8 cellular contexts compared by ENCODE assay signal in the genomic region with DNA sequence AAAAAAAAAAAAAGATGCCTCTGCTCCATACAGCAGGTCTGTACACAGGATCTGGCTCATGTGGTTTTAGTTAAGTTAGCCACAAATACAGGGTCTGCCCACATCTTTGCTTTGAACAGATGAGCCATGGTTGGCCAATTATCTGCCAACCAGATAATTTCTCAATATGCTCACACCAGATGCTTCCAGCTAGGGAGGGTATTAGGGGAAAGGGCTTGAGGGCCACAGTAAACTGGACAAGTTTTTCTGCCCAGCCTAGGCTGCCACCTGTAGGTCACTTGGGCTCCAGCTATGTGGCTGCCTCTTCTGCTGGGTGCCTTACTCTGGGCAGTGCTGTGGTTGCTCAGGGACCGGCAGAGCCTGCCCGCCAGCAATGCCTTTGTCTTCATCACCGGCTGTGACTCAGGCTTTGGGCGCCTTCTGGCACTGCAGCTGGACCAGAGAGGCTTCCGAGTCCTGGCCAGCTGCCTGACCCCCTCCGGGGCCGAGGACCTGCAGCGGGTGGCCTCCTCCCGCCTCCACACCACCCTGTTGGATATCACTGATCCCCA. TPM values are rescaled to one million over a fixed set of nuclear protein-coding genes. Genes with fewer than 3 reads are reported as not detected.
DNase-seq lines count a peak whose midpoint lies in the region; ATAC-seq and TF ChIP-seq lines count a peak whose summit lies in the region.

No MANE protein-coding gene starts in this region.

- H3K9me3 ChIP-seq in BE2C (no peaks in the 10 kb centered on the region), gastroesophageal sphincter (no peaks in the 10 kb centered on the region)

- H3K4me1 ChIP-seq in BE2C (peaks cover 3% of the 10 kb centered on the region; the same call in 1 of the 2 replicates), gastroesophageal sphincter (peaks cover 18 to 96% (median 69%) of the 10 kb centered on the region in 3 donors)

- no peaks in the 10 kb centered on the region for H3K9me3 Mint-ChIP-seq in progenitor cell of endocrine pancreas (ENCODE audit: low read depth)

- H3K4me3 ChIP-seq in BE2C (ENCODE audit: low read depth, low read length) (no peak overlapping the region), HL-60 (replicated peaks; ENCODE audit: insufficient read depth, low read length) (no peak overlapping the region), gastroesophageal sphincter (peak overlapping the region; percentile 3 to 33)

- no CpG with 5 or more reads among the region's 9 CpGs for WGBS in gastroesophageal sphincter (ENCODE audit: low coverage in 1 of 2), 2 donors

- peaks cover 5% of the 10 kb centered on the region for H3K36me3 Mint-ChIP-seq in progenitor cell of endocrine pancreas (ENCODE audit: insufficient read depth)

- no peak overlapping the region for H3K4me3 Mint-ChIP-seq in progenitor cell of endocrine pancreas (ENCODE audit: low read depth)

- H3K27ac ChIP-seq in HL-60 (replicated peaks) (no peak overlapping the region), gastroesophageal sphincter (peak overlapping the region; percentile 84 to 98 (median 97))

- H3K4me1 Mint-ChIP-seq in progenitor cell of endocrine pancreas (ENCODE audit: low read depth): peaks cover 8% of the 10 kb centered on the region

- no peak for TF ChIP-seq POLR2A in gastroesophageal sphincter (IDR thresholded peaks at IDR 0.05)

- ATAC-seq in gastroesophageal sphincter: peak; percentile 53

- H3K27me3 Mint-ChIP-seq in progenitor cell of endocrine pancreas: no peaks in the 10 kb centered on the region

- peak overlapping the region; percentile 29 for H3K27ac Mint-ChIP-seq in progenitor cell of endocrine pancreas

- peak; percentile 64 for DNase-seq in BE2C
- DNase-seq in HL-60 (ENCODE audit: low read depth in 1 of 2, low spot score in 1 of 2): peak; percentile 78 to 94
- peak; percentile 96 for DNase-seq in SW480 (ENCODE audit: low spot score)
- no peak for DNase-seq in progenitor cell of endocrine pancreas (ENCODE audit: low spot score, unreplicated experiment)
- no peak for DNase-seq in activated CD4-positive, alpha-beta T cell treated with anti-CD3 and anti-CD28 coated beads for 1 hour
- no peak for DNase-seq in activated CD4-positive, alpha-beta T cell treated with anti-CD3 and anti-CD28 coated beads, Interleukin-2, amount 50 U/mL, for 1 hour
- no peak for DNase-seq in GM19238 (ENCODE audit: insufficient read length, low spot score)

- TF ChIP-seq CTCF in BE2C (IDR thresholded peaks at IDR 0.05; ENCODE audit: low read depth, low read length): peak; percentile 61
- peak; percentile 84 for TF ChIP-seq CTCF in HL-60 (IDR thresholded peaks at IDR 0.05; ENCODE audit: insufficient read depth, low read length)
- peak in 3 of 4 experiments; percentile 64 to 83 (median 71) for TF ChIP-seq CTCF in gastroesophageal sphincter (IDR thresholded peaks at IDR 0.05)
- peak; percentile 38 for TF ChIP-seq CTCF in progenitor cell of endocrine pancreas (IDR thresholded peaks at IDR 0.05; ENCODE audit: unreplicated experiment)

- H3K36me3 ChIP-seq in BE2C (peaks cover 12% of the 10 kb centered on the region), gastroesophageal sphincter (peaks cover 0 to 24% of the 10 kb centered on the region in 2 donors)

- no peaks in the 10 kb centered on the region for H3K27me3 ChIP-seq in BE2C
- no peaks in the 10 kb centered on the region for H3K27me3 ChIP-seq in HL-60 (ENCODE audit: insufficient read depth, poor library complexity, severe bottlenecking)
- no peaks in the 10 kb centered on the region for H3K27me3 ChIP-seq in gastroesophageal sphincter

- TF ChIP-seq EP300 in gastroesophageal sphincter (IDR thresholded peaks at IDR 0.05): no peak

RNA-seq across cellular contexts. Expression of gene RDH5, which starts 0.8 kb away (rescaled TPM):
- polyA plus RNA-seq in BE2C (2012; ENCODE audit: insufficient read depth, insufficient read length, low read depth): 2.2 TPM
- total RNA-seq in gastroesophageal sphincter (10 to 100 TPM; 18.0 to 57.0 (median 31.9) TPM), progenitor cell of endocrine pancreas (7.9 and 9.7 TPM in 2 replicates)

RNA-seq across cellular contexts. Expression of gene BLOC1S1, which starts 5.1 kb away (rescaled TPM):
- polyA plus RNA-seq in BE2C (2012; ENCODE audit: insufficient read depth, insufficient read length, low read depth): 146 TPM
- total RNA-seq in gastroesophageal sphincter (100 to 1,000 TPM; 187 to 214 (median 196) TPM), progenitor cell of endocrine pancreas (65.8 and 68.5 TPM in 2 replicates)

RNA-seq across cellular contexts. Expression of gene CD63, which starts 7.8 kb away (rescaled TPM):
- 1,347 TPM for polyA plus RNA-seq in BE2C (2012; ENCODE audit: insufficient read depth, insufficient read length, low read depth)
- total RNA-seq in gastroesophageal sphincter (100 to 1,000 TPM; 500 to 856 (median 792) TPM), progenitor cell of endocrine pancreas (407 and 432 TPM in 2 replicates)

RNA-seq across cellular contexts. Expression of gene ITGA7, which starts 13.3 kb away (rescaled TPM):
- polyA plus RNA-seq in BE2C (2012; ENCODE audit: insufficient read depth, insufficient read length, low read depth): 3.1 TPM
- total RNA-seq in gastroesophageal sphincter (100 to 1,000 TPM; 143 to 260 (median 182) TPM), progenitor cell of endocrine pancreas (23.6 and 25.1 TPM in 2 replicates)

RNA-seq across cellular contexts. Expression of gene GDF11, which starts 22.0 kb away (rescaled TPM):
- 111 TPM for polyA plus RNA-seq in BE2C (2012; ENCODE audit: insufficient read depth, insufficient read length, low read depth)
- total RNA-seq in gastroesophageal sphincter (1 to 10 TPM; 2.8 to 9.8 (median 3.6) TPM), progenitor cell of endocrine pancreas (42.8 and 50.3 TPM in 2 replicates)

Comparison
In these comparisons a context has a peak if more than half of its experiments do, and no peak if none do; other contexts are left out.
1. DNase-seq: peak in BE2C (single experiment), HL-60 (2 of 2) and SW480 (single experiment); none in progenitor cell of endocrine pancreas (single experiment), activated CD4-positive, alpha-beta T cell treated with anti-CD3 and anti-CD28 coated beads for 1 hour (single experiment), activated CD4-positive, alpha-beta T cell treated with anti-CD3 and anti-CD28 coated beads, Interleukin-2, amount 50 U/mL, for 1 hour (single experiment) and GM19238 (single experiment).
2. H3K4me3 ChIP-seq: peak in gastroesophageal sphincter (2 of 2); none in BE2C (single experiment) and HL-60 (single experiment).
3. Peak in every context shown above with its lines, with median percentiles within 50 percentile points of each other: CTCF ChIP-seq.